ENCODE assay signal across 10 cellular contexts in the genomic region with DNA sequence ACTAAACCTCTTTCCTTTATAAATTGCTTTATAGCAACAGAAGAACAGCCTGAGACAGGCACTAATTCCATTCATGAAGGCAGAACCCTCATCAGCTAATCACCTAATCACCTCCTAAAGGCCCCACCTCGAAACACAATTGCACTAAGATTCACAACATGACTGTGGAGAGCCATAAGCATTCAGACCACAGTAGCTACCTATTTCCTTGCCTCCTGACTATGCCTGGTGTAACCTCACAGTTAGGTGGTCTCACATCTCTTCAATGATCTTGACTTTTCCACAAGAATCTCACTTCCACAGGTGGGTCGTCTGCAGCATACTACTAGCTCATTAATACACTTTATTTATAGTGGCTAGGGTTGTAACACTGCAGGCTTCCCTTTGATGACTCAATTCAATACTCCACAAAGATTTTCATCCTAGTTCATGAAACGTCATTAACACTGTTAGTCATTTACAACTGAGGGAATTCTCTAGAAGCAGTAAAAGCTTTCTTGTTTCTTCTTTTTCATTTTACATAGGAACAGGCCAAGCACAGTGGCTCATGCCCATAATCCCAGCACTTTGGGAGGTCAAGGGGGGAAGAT. TPM values are rescaled to one million over a fixed set of nuclear protein-coding genes. Genes with fewer than 3 reads are reported as not detected.
DNase-seq lines count a peak whose midpoint lies in the region; ATAC-seq lines count a peak whose summit lies in the region.
"Had no signal": no experiment of that assay in that cellular context is flagged by ENCODE, and none has a peak within 500 bp of the region (broad histone marks: within the 10 kb centered on the region; RNA-seq: fewer than 3 reads in every experiment).

No MANE protein-coding gene starts in this region.

- no peak overlapping the region for H3K18ac ChIP-seq in trophoblast cell (ENCODE audit: low read length)

- no peaks in the 10 kb centered on the region for H3K27me3 ChIP-seq in trophoblast cell (ENCODE audit: insufficient read depth, low read length)
- H3K27me3 ChIP-seq: sigmoid colon, tibial artery had no signal

- ATAC-seq in GM18858 (IDR thresholded peaks at IDR 0.05; ENCODE audit: unreplicated experiment) (peak; percentile 85), left colon (peak; percentile 51)

- H2BK120ac ChIP-seq in trophoblast cell (ENCODE audit: insufficient read depth, low read length, poor library complexity) = no peak overlapping the region

- no peak overlapping the region for H4K8ac ChIP-seq in trophoblast cell (ENCODE audit: low read depth, low read length)

- no peak overlapping the region for H3K23ac ChIP-seq in trophoblast cell (ENCODE audit: low read length)

- H3K79me2 ChIP-seq in trophoblast cell (ENCODE audit: control insufficient read depth, insufficient read depth, low read length, poor library complexity) = peaks cover 6% of the 10 kb centered on the region

- H3K4me1 ChIP-seq in trophoblast cell (ENCODE audit: control insufficient read depth in 1 of 2, insufficient read depth in 2 of 2, low read length in 2 of 2) = no peaks in the 10 kb centered on the region

- intact Hi-C loops in left colon (cut with DNase I, micrococcal nuclease) = no loop called here
- intact Hi-C loops in posterior cingulate gyrus (cut with DNase I) = no loop called here

- no peak overlapping the region for H4K91ac ChIP-seq in trophoblast cell (ENCODE audit: low read depth, low read length)

- no peak overlapping the region for H3K4ac ChIP-seq in trophoblast cell (ENCODE audit: low read depth, low read length)

- H3K14ac ChIP-seq in trophoblast cell (ENCODE audit: low read length) = no peak overlapping the region

- no peak overlapping the region for H2AFZ ChIP-seq in trophoblast cell (ENCODE audit: insufficient read depth, low read length, poor library complexity)

- H2BK12ac ChIP-seq in trophoblast cell (ENCODE audit: low read length) = no peak overlapping the region

- H3K9ac ChIP-seq in trophoblast cell (ENCODE audit: low read length) = no peak overlapping the region

- DNase-seq in HCEC 1CT (peak; percentile 79), RPMI7951 (ENCODE audit: low read depth) (peak; percentile 39), left colon (no peak), NCI-H748 treated with DMSO at 0.1 percent for 48 hours (lab: John Stamatoyannopoulos, UW) (no peak), trophoblast cell (no peak), posterior cingulate gyrus (no peak), H4 (ENCODE audit: low spot score) (no peak)

- no peak overlapping the region for H4K12ac ChIP-seq in trophoblast cell (ENCODE audit: low read depth, low read length)

- H3K4me2 ChIP-seq in trophoblast cell (ENCODE audit: low read length) = no peak overlapping the region

- H3K27ac ChIP-seq in trophoblast cell (ENCODE audit: low read depth, low read length) = no peak overlapping the region
- H3K27ac ChIP-seq: sigmoid colon, tibial artery had no signal

- H3K79me1 ChIP-seq in trophoblast cell (ENCODE audit: low read length) = no peaks in the 10 kb centered on the region

- no peak overlapping the region for H3K4me3 ChIP-seq in trophoblast cell (ENCODE audit: low read depth, low read length)
- H3K4me3 ChIP-seq: sigmoid colon, tibial artery had no signal

- H3K9me3 ChIP-seq in trophoblast cell (ENCODE audit: insufficient read depth, low read depth, low read length) = peaks cover 2% of the 10 kb centered on the region
- H3K9me3 ChIP-seq: sigmoid colon, tibial artery had no signal

- no peak overlapping the region for H2BK5ac ChIP-seq in trophoblast cell (ENCODE audit: low read depth, low read length, poor library complexity)

- H2AK5ac ChIP-seq in trophoblast cell (ENCODE audit: low read length) = no peak overlapping the region

- peaks cover 4 to 7% of the 10 kb centered on the region in 2 experiments for H3K36me3 ChIP-seq in trophoblast cell (ENCODE audit: control insufficient read depth in 1 of 2, insufficient read depth in 2 of 2, low read length in 2 of 2)

- WGBS in trophoblast cell (ENCODE audit: extremely low coverage, insufficient coverage, insufficient read length) = no CpG with 5 or more reads among the region's 3 CpGs

RNA-seq across cellular contexts. Expression of a gene that starts 27.1 kb away (rescaled TPM):
- 74.9 and 92.5 TPM in 2 replicates for total RNA-seq in RPMI7951 (2014; rRNA removed; shearing (Covaris generic))
- 100 to 1,000 TPM; 204 to 205 TPM for total RNA-seq in left colon
- 105 and 107 TPM in 2 replicates for polyA plus RNA-seq in trophoblast cell (2013)
- 57.3 and 73.4 TPM in 2 replicates for total RNA-seq in H4 (2014; rRNA removed; shearing (Covaris generic))

Comparison
In these comparisons a context has a peak if more than half of its experiments do, and no peak if none do; other contexts are left out.
1. DNase-seq: peak in HCEC 1CT (single experiment) and RPMI7951 (single experiment); none in left colon (0 of 2), NCI-H748 treated with DMSO at 0.1 percent for 48 hours (single experiment), trophoblast cell (0 of 2), posterior cingulate gyrus (0 of 10) and H4 (single experiment).